Comparison of ENCODE assay signal across 16 cellular contexts in the genomic region with DNA sequence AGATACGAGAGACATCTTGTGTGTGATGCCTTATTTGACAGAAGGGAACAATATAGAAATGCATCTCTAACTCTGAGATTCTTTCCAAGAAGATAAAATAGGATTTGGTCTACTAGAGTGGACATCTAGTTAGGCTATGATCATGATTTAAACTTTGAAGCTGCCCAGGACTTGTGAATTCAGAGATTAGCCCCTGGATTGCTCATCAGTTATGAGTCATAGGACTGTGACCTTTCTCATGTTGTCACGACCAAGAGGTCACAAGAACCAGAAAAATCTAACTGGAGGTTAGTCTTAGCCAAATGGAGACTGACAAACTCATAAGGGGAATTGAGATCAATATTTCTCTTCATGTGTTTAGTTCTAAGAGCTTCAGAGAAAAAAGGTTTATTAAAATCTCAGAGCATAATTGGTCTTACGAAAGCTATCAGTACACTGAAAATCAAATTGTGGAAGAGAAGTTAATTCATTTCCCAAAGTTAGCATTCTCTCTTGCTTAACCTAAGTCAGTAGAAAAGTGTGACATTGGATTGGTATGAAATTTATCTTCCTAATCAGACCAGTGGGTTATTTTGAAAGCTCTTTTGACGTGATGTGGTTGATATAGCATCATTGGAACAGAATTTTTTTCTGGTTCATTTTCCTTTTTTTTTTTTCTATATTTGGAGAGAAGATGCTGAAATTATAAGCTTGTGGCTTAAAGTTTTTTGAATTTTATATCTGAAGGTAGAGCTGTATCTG.
A peak's percentile ranks its signal among the peaks of the same experiment; 100 is the strongest.
DNase-seq lines count a peak whose midpoint lies in the region; ATAC-seq and TF ChIP-seq lines count a peak whose summit lies in the region.
"Had no signal": no experiment of that assay in that cellular context is flagged by ENCODE, and none has a peak within 500 bp of the region (broad histone marks: within the 10 kb centered on the region; RNA-seq: fewer than 3 reads in every experiment).

No MANE protein-coding gene starts in this region.

- TF ChIP-seq POLR2A in spleen (IDR thresholded peaks at IDR 0.05): no peak

- H3K27me3 ChIP-seq in ACC112 (ENCODE audit: insufficient read depth, low read length): no peaks in the 10 kb centered on the region
- H3K27me3 ChIP-seq in adipocyte (replicated peaks; ENCODE audit: control insufficient read depth, insufficient read depth, low read length): no peaks in the 10 kb centered on the region
- no peaks in the 10 kb centered on the region for H3K27me3 ChIP-seq in spleen (replicated peaks in 1 of 7)
- H3K27me3 ChIP-seq: MG63, vagina had no signal

- H3K36me3 ChIP-seq in ACC112 (ENCODE audit: insufficient read depth, low read length): no peaks in the 10 kb centered on the region
- H3K36me3 ChIP-seq in adipocyte (ENCODE audit: control insufficient read depth, insufficient read depth, low read length, severe bottlenecking): no peaks in the 10 kb centered on the region
- no peaks in the 10 kb centered on the region for H3K36me3 ChIP-seq in spleen
- H3K36me3 ChIP-seq: MG63, vagina had no signal

- H3K9me3 ChIP-seq in adipocyte (ENCODE audit: control insufficient read depth, low read length) (no peaks in the 10 kb centered on the region), spleen (no peaks in the 10 kb centered on the region)
- H3K9me3 ChIP-seq: MG63, vagina had no signal

- H3K9ac ChIP-seq in adipocyte (ENCODE audit: low read length): no peak overlapping the region

- intact Hi-C loops in spleen (cut with DNase I; ENCODE audit: low total_unique reads): no loop called here

- TF ChIP-seq CTCF in foreskin fibroblast (IDR thresholded peaks at IDR 0.05; ENCODE audit: low read depth, low read length): no peak
- no peak for TF ChIP-seq CTCF in spleen (IDR thresholded peaks at IDR 0.05 in 8 of 11, conservative IDR thresholded peaks at IDR 0.05 in 3 of 11)

- H2AFZ ChIP-seq in ACC112 (ENCODE audit: low read length, unreplicated experiment): no peak overlapping the region

- DNase-seq in adipocyte (ENCODE audit: low read depth) (peak; percentile 6), foreskin fibroblast (peak; percentile 6 to 21), cerebellar cortex (ENCODE audit: low spot score) (no peak), spleen (no peak), HuH-7 (ENCODE audit: low spot score) (no peak)
- DNase-seq in activated CD8-positive, alpha-beta memory T cell treated with anti-CD3 and anti-CD28 coated beads for 24 hours: no peak
- DNase-seq: activated naive CD4-positive, alpha-beta T cell treated with Interleukin-2 at 50 U/mL for 16 hours; DMS153; islet precursor cell; MG63; retina; stimulated activated CD4-positive, alpha-beta T cell treated with anti-CD3 and anti-CD28 coated beads, Interleukin-4, amount 100 ng/mL, for 24 hours had no signal

- peaks cover 5% of the 10 kb centered on the region for H3K4me1 ChIP-seq in ACC112 (ENCODE audit: control insufficient read depth, insufficient read depth, low read length, unreplicated experiment)
- H3K4me1 ChIP-seq in adipocyte (ENCODE audit: control insufficient read depth, insufficient read depth, low read length): peaks cover 9% of the 10 kb centered on the region
- H3K4me1 ChIP-seq in spleen: no peaks in the 10 kb centered on the region
- H3K4me1 ChIP-seq: vagina had no signal

- H3K79me2 ChIP-seq in ACC112 (ENCODE audit: control insufficient read depth, insufficient read depth, low read length, unreplicated experiment): no peaks in the 10 kb centered on the region

- WGBS in spleen, 5 donors: 64 to 68% (median 67%) methylated on average over 4 of the region's 4 CpGs

- peak; percentile 35 for ATAC-seq in HG02798 (IDR thresholded peaks at IDR 0.05; ENCODE audit: poor library complexity, unreplicated experiment)
- ATAC-seq: stimulated activated memory B cell treated with anti-CD40 and anti-IgM and Interleukin-4, amounts not matched to agents 10 μg/mL and 1 μg/mL and 100 μg/mL, for 72 hours had no signal

- peak overlapping the region; percentile 23; the same call in 1 of the 2 replicates for H3K4me3 ChIP-seq in ACC112 (ENCODE audit: low read depth, low read length)
- H3K4me3 ChIP-seq in adipocyte (ENCODE audit: low read length): no peak overlapping the region
- no peak overlapping the region for H3K4me3 ChIP-seq in foreskin fibroblast (ENCODE audit: low read depth in 1 of 2, low read length in 2 of 2)
- H3K4me3 ChIP-seq in spleen: no peak overlapping the region
- H3K4me3 ChIP-seq: MG63, vagina had no signal

- H3K27ac ChIP-seq in ACC112 (ENCODE audit: low read depth, low read length): peak overlapping the region; percentile 84
- no peak overlapping the region for H3K27ac ChIP-seq in spleen
- H3K27ac ChIP-seq: vagina had no signal

Comparison
In these comparisons a context has a peak if more than half of its experiments do, and no peak if none do; other contexts are left out.
1. DNase-seq: peak in adipocyte (single experiment) and foreskin fibroblast (2 of 2); none in cerebellar cortex (single experiment), spleen (single experiment), HuH-7 (single experiment) and activated CD8-positive, alpha-beta memory T cell treated with anti-CD3 and anti-CD28 coated beads for 24 hours (single experiment).